In genomic region chr3:15305366-15305844, GRCh38 we compare ENCODE assay signal across 1 cellular context.
TF ChIP-seq lines count a peak whose summit lies in the region.

No MANE protein-coding gene starts in this region.

TF ChIP-seq in K562, 482 proteins besides CTCF, POLR2A, EP300 and RAD21 (continued from another document and continues in another):
- TF ChIP-seq ZBTB40 (IDR thresholded peaks at IDR 0.05), result 0 out of 2 replicates have a peak, but pooled peaks have one; percentile 45
- TF ChIP-seq ZBTB40 (CRISPR knock-in tag; IDR thresholded peaks at IDR 0.05), result no peak
- TF ChIP-seq, protein P1, sequence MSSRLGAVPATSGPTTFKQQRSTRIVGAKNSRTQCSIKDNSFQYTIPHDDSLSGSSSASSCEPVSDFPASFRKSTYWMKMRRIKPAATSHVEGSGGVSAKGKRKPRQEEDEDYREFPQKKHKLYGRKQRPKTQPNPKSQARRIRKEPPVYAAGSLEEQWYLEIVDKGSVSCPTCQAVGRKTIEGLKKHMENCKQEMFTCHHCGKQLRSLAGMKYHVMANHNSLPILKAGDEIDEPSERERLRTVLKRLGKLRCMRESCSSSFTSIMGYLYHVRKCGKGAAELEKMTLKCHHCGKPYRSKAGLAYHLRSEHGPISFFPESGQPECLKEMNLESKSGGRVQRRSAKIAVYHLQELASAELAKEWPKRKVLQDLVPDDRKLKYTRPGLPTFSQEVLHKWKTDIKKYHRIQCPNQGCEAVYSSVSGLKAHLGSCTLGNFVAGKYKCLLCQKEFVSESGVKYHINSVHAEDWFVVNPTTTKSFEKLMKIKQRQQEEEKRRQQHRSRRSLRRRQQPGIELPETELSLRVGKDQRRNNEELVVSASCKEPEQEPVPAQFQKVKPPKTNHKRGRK (tag; IDR thresholded peaks at IDR 0.05), result no peak
- peak; percentile 87 for TF ChIP-seq TAL1 (IDR thresholded peaks at IDR 0.05)
- TF ChIP-seq MLLT1 (IDR thresholded peaks at IDR 0.05), result peak; percentile 51 to 86; a peak in 2 of 4 replicates
- TF ChIP-seq ZNF445 (CRISPR knock-in tag; IDR thresholded peaks at IDR 0.05; ENCODE audit: low read depth), result no peak
- no peak for TF ChIP-seq ZNF75A (CRISPR knock-in tag; IDR thresholded peaks at IDR 0.05)
- no peak for TF ChIP-seq STAG1 (CRISPR knock-in tag; IDR thresholded peaks at IDR 0.05; ENCODE audit: borderline replicate concordance)
- TF ChIP-seq NEUROD1 (IDR thresholded peaks at IDR 0.05; ENCODE audit: borderline replicate concordance, low read depth, low read length, partially characterized antibody), result peak; percentile 75
- no peak for TF ChIP-seq ZNF282 (CRISPR knock-in tag; IDR thresholded peaks at IDR 0.05)
- no peak for TF ChIP-seq U2AF1 (optimal IDR thresholded peaks at IDR 0.05; ENCODE audit: low read depth, low read length)
- peak; percentile 88 for TF ChIP-seq EHMT2 (IDR thresholded peaks at IDR 0.05)
- peak; percentile 84 for TF ChIP-seq GATAD2B (IDR thresholded peaks at IDR 0.05; ENCODE audit: borderline replicate concordance)
- TF ChIP-seq RBM17 (IDR thresholded peaks at IDR 0.05; ENCODE audit: borderline replicate concordance, low read depth, low read length), result no peak
- TF ChIP-seq ZBTB1 (CRISPR knock-in tag; IDR thresholded peaks at IDR 0.05; ENCODE audit: borderline replicate concordance, low read depth), result no peak
- no peak for TF ChIP-seq ETS2 (tag; IDR thresholded peaks at IDR 0.05; ENCODE audit: borderline replicate concordance, poor library complexity, severe bottlenecking)
- peak; percentile 96 for TF ChIP-seq CBFA2T2 (conservative IDR thresholded peaks at IDR 0.05)
- TF ChIP-seq HDAC6 (IDR thresholded peaks at IDR 0.05; ENCODE audit: low read depth, low read length), result no peak
- no peak for TF ChIP-seq ZNF57 (CRISPR knock-in tag; IDR thresholded peaks at IDR 0.05)
- TF ChIP-seq NBN (IDR thresholded peaks at IDR 0.05; ENCODE audit: low read depth), result peak; percentile 88
- TF ChIP-seq, protein P2, sequence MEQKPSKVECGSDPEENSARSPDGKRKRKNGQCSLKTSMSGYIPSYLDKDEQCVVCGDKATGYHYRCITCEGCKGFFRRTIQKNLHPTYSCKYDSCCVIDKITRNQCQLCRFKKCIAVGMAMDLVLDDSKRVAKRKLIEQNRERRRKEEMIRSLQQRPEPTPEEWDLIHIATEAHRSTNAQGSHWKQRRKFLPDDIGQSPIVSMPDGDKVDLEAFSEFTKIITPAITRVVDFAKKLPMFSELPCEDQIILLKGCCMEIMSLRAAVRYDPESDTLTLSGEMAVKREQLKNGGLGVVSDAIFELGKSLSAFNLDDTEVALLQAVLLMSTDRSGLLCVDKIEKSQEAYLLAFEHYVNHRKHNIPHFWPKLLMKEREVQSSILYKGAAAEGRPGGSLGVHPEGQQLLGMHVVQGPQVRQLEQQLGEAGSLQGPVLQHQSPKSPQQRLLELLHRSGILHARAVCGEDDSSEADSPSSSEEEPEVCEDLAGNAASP (IDR thresholded peaks at IDR 0.05), result no peak
- TF ChIP-seq CHAMP1 (IDR thresholded peaks at IDR 0.05), result 0 out of 2 replicates have a peak, but pooled peaks have one; percentile 25
- no peak for TF ChIP-seq ZFP91 (CRISPR knock-in tag; IDR thresholded peaks at IDR 0.05)
- TF ChIP-seq JUN (IDR thresholded peaks at IDR 0.05; ENCODE audit: borderline replicate concordance, low read depth, low read length), result peak; percentile 32; the same call in 1 of the 2 replicates
- TF ChIP-seq JUN (CRISPR knock-in tag; IDR thresholded peaks at IDR 0.05; ENCODE audit: borderline replicate concordance), result no peak
- TF ChIP-seq, protein P3, sequence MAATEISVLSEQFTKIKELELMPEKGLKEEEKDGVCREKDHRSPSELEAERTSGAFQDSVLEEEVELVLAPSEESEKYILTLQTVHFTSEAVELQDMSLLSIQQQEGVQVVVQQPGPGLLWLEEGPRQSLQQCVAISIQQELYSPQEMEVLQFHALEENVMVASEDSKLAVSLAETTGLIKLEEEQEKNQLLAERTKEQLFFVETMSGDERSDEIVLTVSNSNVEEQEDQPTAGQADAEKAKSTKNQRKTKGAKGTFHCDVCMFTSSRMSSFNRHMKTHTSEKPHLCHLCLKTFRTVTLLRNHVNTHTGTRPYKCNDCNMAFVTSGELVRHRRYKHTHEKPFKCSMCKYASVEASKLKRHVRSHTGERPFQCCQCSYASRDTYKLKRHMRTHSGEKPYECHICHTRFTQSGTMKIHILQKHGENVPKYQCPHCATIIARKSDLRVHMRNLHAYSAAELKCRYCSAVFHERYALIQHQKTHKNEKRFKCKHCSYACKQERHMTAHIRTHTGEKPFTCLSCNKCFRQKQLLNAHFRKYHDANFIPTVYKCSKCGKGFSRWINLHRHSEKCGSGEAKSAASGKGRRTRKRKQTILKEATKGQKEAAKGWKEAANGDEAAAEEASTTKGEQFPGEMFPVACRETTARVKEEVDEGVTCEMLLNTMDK (IDR thresholded peaks at IDR 0.05; ENCODE audit: borderline replicate concordance, insufficient read depth, low read depth, low read length, poor library complexity, severe bottlenecking), result no peak
- 0 out of 2 replicates have a peak, but pooled peaks have one; percentile 15 for TF ChIP-seq HSF4 (CRISPR knock-in tag; IDR thresholded peaks at IDR 0.05; ENCODE audit: borderline replicate concordance)
- TF ChIP-seq ATF2 (CRISPR knock-in tag; IDR thresholded peaks at IDR 0.05), result no peak
- TF ChIP-seq KDM2B (CRISPR knock-in tag; IDR thresholded peaks at IDR 0.05), result no peak
- no peak for TF ChIP-seq ZNF436 (CRISPR knock-in tag; IDR thresholded peaks at IDR 0.05)
- no peak for TF ChIP-seq CBFB (CRISPR knock-in tag; IDR thresholded peaks at IDR 0.05)
- no peak for TF ChIP-seq TAF15 (IDR thresholded peaks at IDR 0.05; ENCODE audit: low read depth, low read length)
- no peak for TF ChIP-seq TCF7 (IDR thresholded peaks at IDR 0.05; ENCODE audit: borderline replicate concordance)
- no peak; the same call in 1 of the 2 replicates for TF ChIP-seq SMC3 (conservative IDR thresholded peaks at IDR 0.05; ENCODE audit: insufficient read depth, low read depth, low read length)
- peak; percentile 99 for TF ChIP-seq MEIS2 (IDR thresholded peaks at IDR 0.05; ENCODE audit: partially characterized antibody)
- peak; percentile 94 for TF ChIP-seq MTA3 (IDR thresholded peaks at IDR 0.05; ENCODE audit: borderline replicate concordance)
- no peak for TF ChIP-seq RUNX1 (IDR thresholded peaks at IDR 0.05; ENCODE audit: low read depth)
- TF ChIP-seq, protein P4, sequence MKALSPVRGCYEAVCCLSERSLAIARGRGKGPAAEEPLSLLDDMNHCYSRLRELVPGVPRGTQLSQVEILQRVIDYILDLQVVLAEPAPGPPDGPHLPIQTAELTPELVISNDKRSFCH (CRISPR knock-in tag; IDR thresholded peaks at IDR 0.05), result no peak
- TF ChIP-seq, protein P4 (tag; IDR thresholded peaks at IDR 0.05), result peak; percentile 93
- TF ChIP-seq ZNF668 (CRISPR knock-in tag; IDR thresholded peaks at IDR 0.05), result no peak; the same call in 1 of the 2 replicates
